8 cellular contexts compared by ENCODE assay signal in the genomic region with DNA sequence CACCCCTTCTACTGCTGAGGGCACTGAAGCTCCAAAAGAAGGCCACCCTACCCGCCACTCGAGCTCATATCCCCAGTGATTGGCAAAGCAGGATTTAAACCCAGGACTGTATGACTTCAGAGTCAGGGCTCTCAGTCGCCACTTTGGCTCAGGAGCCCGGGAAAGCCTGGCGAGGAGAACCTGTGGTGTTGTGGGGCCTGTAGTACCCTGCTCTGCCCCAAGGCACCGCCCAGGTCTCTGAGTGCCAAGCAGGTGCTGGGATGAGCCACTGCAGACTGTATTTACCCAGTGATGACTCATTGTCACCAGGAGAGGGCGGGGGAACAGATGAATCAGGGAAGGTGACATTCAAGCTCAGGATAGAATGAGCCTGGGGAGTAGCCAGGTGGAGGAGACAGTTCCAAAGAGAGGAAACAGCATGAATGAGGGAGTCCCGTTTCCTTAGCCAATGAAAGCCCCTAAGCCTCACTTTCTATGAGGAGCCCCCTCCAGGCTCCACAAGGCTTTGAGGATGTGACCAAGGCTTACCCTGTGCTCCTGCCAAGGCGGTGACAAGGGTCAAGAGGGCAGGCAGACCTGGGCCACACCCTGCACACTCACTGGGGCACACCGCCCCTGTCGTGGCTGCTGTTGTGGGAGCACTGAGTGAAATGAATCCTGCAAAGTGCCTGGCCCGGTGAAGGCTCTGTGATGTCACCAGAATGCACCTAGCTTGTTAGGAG. TPM values are rescaled to one million over a fixed set of nuclear protein-coding genes. Genes with fewer than 3 reads are reported as not detected.
DNase-seq lines count a peak whose midpoint lies in the region; ATAC-seq and TF ChIP-seq lines count a peak whose summit lies in the region.

No MANE protein-coding gene starts in this region.

- peak overlapping the region; percentile 84 for H3K27ac ChIP-seq in naive thymus-derived CD4-positive, alpha-beta T cell (ENCODE audit: low read depth, low read length)

- intact Hi-C loops in Calu3 (cut with micrococcal nuclease; ENCODE audit: unreplicated experiment): loop anchor here (2.0 kb wide), 1 partner anchor 23 kb away; no protein-coding TSS in a partner anchor
- intact Hi-C loops in naive thymus-derived CD4-positive, alpha-beta T cell (cut with micrococcal nuclease): loop anchor here (1.0 to 5.0 kb wide), 9 partner anchors 10 to 162 kb away; no protein-coding TSS in a partner anchor

- H3K4me3 ChIP-seq in naive thymus-derived CD4-positive, alpha-beta T cell (ENCODE audit: low read length): peak overlapping the region; percentile 41

- peak; percentile 94 for ATAC-seq in effector memory CD8-positive, alpha-beta T cell (replicated peaks)
- ATAC-seq in naive thymus-derived CD4-positive, alpha-beta T cell: peak; percentile 93
- no peak for ATAC-seq in GM18858 (IDR thresholded peaks at IDR 0.05; ENCODE audit: unreplicated experiment)

- peak overlapping the region; percentile 57 for H3K4me3 Mint-ChIP-seq in Calu3 (ENCODE audit: low read depth, unreplicated experiment)
- H3K4me3 Mint-ChIP-seq in HFFc6: no peak overlapping the region
- peak overlapping the region; percentile 56 to 67 for H3K4me3 Mint-ChIP-seq in effector memory CD8-positive, alpha-beta T cell
- H3K4me3 Mint-ChIP-seq in naive thymus-derived CD4-positive, alpha-beta T cell: peak overlapping the region; percentile 74 to 92 (median 82)
- peak overlapping the region; percentile 65 for H3K4me3 Mint-ChIP-seq in stimulated activated naive CD8-positive, alpha-beta T cell treated with anti-CD3 and anti-CD28 coated beads, Interleukin-15, Interleukin-2, amounts not matched to agents 100 ng/mL and 50 ng/mL, for 24 hours

- no peaks in the 10 kb centered on the region for H3K27me3 ChIP-seq in naive thymus-derived CD4-positive, alpha-beta T cell (ENCODE audit: control insufficient read depth in 2 of 2, insufficient read depth in 2 of 2, low read length in 2 of 2)

- no peaks in the 10 kb centered on the region for H3K27me3 Mint-ChIP-seq in Calu3 (ENCODE audit: unreplicated experiment)
- no peaks in the 10 kb centered on the region; the same call in 1 of the 2 replicates for H3K27me3 Mint-ChIP-seq in HFFc6 (ENCODE audit: insufficient read depth)
- H3K27me3 Mint-ChIP-seq in effector memory CD8-positive, alpha-beta T cell: no peaks in the 10 kb centered on the region
- H3K27me3 Mint-ChIP-seq in naive thymus-derived CD4-positive, alpha-beta T cell: no peaks in the 10 kb centered on the region
- no peaks in the 10 kb centered on the region for H3K27me3 Mint-ChIP-seq in stimulated activated naive CD8-positive, alpha-beta T cell treated with anti-CD3 and anti-CD28 coated beads, Interleukin-15, Interleukin-2, amounts not matched to agents 100 ng/mL and 50 ng/mL, for 24 hours

- no peaks in the 10 kb centered on the region for H3K9me3 ChIP-seq in naive thymus-derived CD4-positive, alpha-beta T cell (ENCODE audit: control insufficient read depth in 2 of 3, low read length in 3 of 3)

- POLR2A ChIA-PET in naive thymus-derived CD4-positive, alpha-beta T cell (lab: Charles Lee): interaction anchor here (0.9 to 61.3 kb wide), 9 partner anchors 8 to 171 kb away, joined by 3 to 1719 read pairs (median 8); partner anchors contain the start of genes EEIG1, NAIF1 and SLC25A25

- peak; percentile 87 for DNase-seq in Calu3
- no peak for DNase-seq in HFFc6
- peak; percentile 96 for DNase-seq in NCI-H2171 (lab: John Stamatoyannopoulos, UW)
- peak; percentile 81 for DNase-seq in activated CD4-positive, alpha-beta T cell treated with anti-CD3 and anti-CD28 coated beads, Interleukin-2, amount 50 U/mL, for 1 hour
- DNase-seq in effector memory CD8-positive, alpha-beta T cell: peak; percentile 58 to 68 (median 64)
- peak in 8 of 9 donors; percentile 64 to 86 (median 70) for DNase-seq in naive thymus-derived CD4-positive, alpha-beta T cell

- peak; percentile 60 for TF ChIP-seq CTCF in Calu3 (IDR thresholded peaks at IDR 0.05; ENCODE audit: unreplicated experiment)
- TF ChIP-seq CTCF in HFFc6 (IDR thresholded peaks at IDR 0.05): peak; percentile 52

- H3K9me3 Mint-ChIP-seq in Calu3 (ENCODE audit: low read depth, unreplicated experiment) (no peaks in the 10 kb centered on the region), HFFc6 (no peaks in the 10 kb centered on the region)
- H3K9me3 Mint-ChIP-seq in effector memory CD8-positive, alpha-beta T cell: no peaks in the 10 kb centered on the region
- peaks cover 0 to 3% (median 0%) of the 10 kb centered on the region in 11 donors for H3K9me3 Mint-ChIP-seq in naive thymus-derived CD4-positive, alpha-beta T cell
- H3K9me3 Mint-ChIP-seq in stimulated activated naive CD8-positive, alpha-beta T cell treated with anti-CD3 and anti-CD28 coated beads, Interleukin-15, Interleukin-2, amounts not matched to agents 100 ng/mL and 50 ng/mL, for 24 hours: no peaks in the 10 kb centered on the region

- H3K36me3 Mint-ChIP-seq in Calu3 (ENCODE audit: insufficient read depth, unreplicated experiment) (peaks cover 29% of the 10 kb centered on the region), HFFc6 (ENCODE audit: low read depth) (peaks cover 8% of the 10 kb centered on the region)
- H3K36me3 Mint-ChIP-seq in effector memory CD8-positive, alpha-beta T cell (ENCODE audit: insufficient read depth): peaks cover 67% of the 10 kb centered on the region
- peaks cover 0 to 34% (median 14%) of the 10 kb centered on the region in 5 donors for H3K36me3 Mint-ChIP-seq in naive thymus-derived CD4-positive, alpha-beta T cell
- peaks cover 9% of the 10 kb centered on the region for H3K36me3 Mint-ChIP-seq in stimulated activated naive CD8-positive, alpha-beta T cell treated with anti-CD3 and anti-CD28 coated beads, Interleukin-15, Interleukin-2, amounts not matched to agents 100 ng/mL and 50 ng/mL, for 24 hours (ENCODE audit: low read depth)

- peaks cover under 1 to 45% (median 4%) of the 10 kb centered on the region in 3 experiments for H3K36me3 ChIP-seq in naive thymus-derived CD4-positive, alpha-beta T cell (ENCODE audit: control insufficient read depth in 2 of 3, insufficient read depth in 3 of 3, low read length in 3 of 3)

- BruUV-seq in Calu3 (replicated peaks; lab: Mats Ljungman, UMichigan): no TSS peak

- peaks cover 72 to 91% of the 10 kb centered on the region in 2 donors for H3K4me1 ChIP-seq in naive thymus-derived CD4-positive, alpha-beta T cell (ENCODE audit: control insufficient read depth in 2 of 2, insufficient read depth in 2 of 2, low read length in 2 of 2)

- H3K4me1 Mint-ChIP-seq in Calu3 (ENCODE audit: low read depth, unreplicated experiment): peaks cover 47% of the 10 kb centered on the region
- peaks cover 13% of the 10 kb centered on the region for H3K4me1 Mint-ChIP-seq in HFFc6 (ENCODE audit: low read depth)
- H3K4me1 Mint-ChIP-seq in effector memory CD8-positive, alpha-beta T cell (ENCODE audit: low read depth in 2 of 2): peaks cover 41 to 59% of the 10 kb centered on the region in 2 donors
- H3K4me1 Mint-ChIP-seq in naive thymus-derived CD4-positive, alpha-beta T cell: peaks cover 65 to 96% (median 84%) of the 10 kb centered on the region in 7 donors
- H3K4me1 Mint-ChIP-seq in stimulated activated naive CD8-positive, alpha-beta T cell treated with anti-CD3 and anti-CD28 coated beads, Interleukin-15, Interleukin-2, amounts not matched to agents 100 ng/mL and 50 ng/mL, for 24 hours (ENCODE audit: low read depth): peaks cover 92% of the 10 kb centered on the region

- H3K27ac Mint-ChIP-seq in Calu3 (ENCODE audit: unreplicated experiment) (peak overlapping the region; percentile 85), HFFc6 (no peak overlapping the region)
- peak overlapping the region; percentile 30 to 85 for H3K27ac Mint-ChIP-seq in effector memory CD8-positive, alpha-beta T cell
- H3K27ac Mint-ChIP-seq in naive thymus-derived CD4-positive, alpha-beta T cell: peak overlapping the region; percentile 66 to 98 (median 93)
- H3K27ac Mint-ChIP-seq in stimulated activated naive CD8-positive, alpha-beta T cell treated with anti-CD3 and anti-CD28 coated beads, Interleukin-15, Interleukin-2, amounts not matched to agents 100 ng/mL and 50 ng/mL, for 24 hours: peak overlapping the region; percentile 95

- CTCF ChIA-PET in Calu3 (lab: Charles Lee): interaction anchor here (0.6 to 2.5 kb wide), 10 partner anchors 10 to 162 kb away, joined by 3 to 16 read pairs (median 4); no protein-coding TSS in a partner anchor
- CTCF ChIA-PET in naive thymus-derived CD4-positive, alpha-beta T cell (lab: Charles Lee): interaction anchor here (0.6 to 13.2 kb wide), 19 partner anchors 9 to 170 kb away, joined by 3 to 253 read pairs (median 4); partner anchors contain the start of gene CDK9

RNA-seq across cellular contexts. Expression of gene DPM2, which starts 17.8 kb away (rescaled TPM):
- total RNA-seq in Calu3 (2022): 31.5 and 39.9 TPM in 2 replicates
- total RNA-seq in HFFc6 (2021; fragmentation: NEBNext Ultra II Directional; extraction: Animal tissue kit (Norgen Biotek cat#: 25700)): 10 to 100 TPM; 42.5 to 49.6 (median 47.1) TPM
- 10 to 100 TPM; 29.1 to 84.4 (median 56.8) TPM for total RNA-seq in naive thymus-derived CD4-positive, alpha-beta T cell
- polyA plus RNA-seq in naive thymus-derived CD4-positive, alpha-beta T cell: 10 to 100 TPM; 29.3 to 39.5 TPM

RNA-seq across cellular contexts. Expression of gene PIP5KL1, which starts 24.9 kb away (rescaled TPM):
- 0.17 and 1.1 TPM in 2 replicates for total RNA-seq in Calu3 (2022)
- total RNA-seq in HFFc6 (2021; fragmentation: NEBNext Ultra II Directional; extraction: Animal tissue kit (Norgen Biotek cat#: 25700)): 1 to 10 TPM; 1.7 to 3.1 (median 2.1) TPM
- 1 to 10 TPM; 1.4 to 2.9 (median 2.1) TPM for total RNA-seq in naive thymus-derived CD4-positive, alpha-beta T cell
- polyA plus RNA-seq in naive thymus-derived CD4-positive, alpha-beta T cell: under 1 TPM in 1 of 2 donors, not detected in 1; 0.17 TPM

RNA-seq across cellular contexts. Expression of gene EEIG1, which starts 25.3 kb away (rescaled TPM):
- 80.7 and 84.6 TPM in 2 replicates for total RNA-seq in Calu3 (2022)
- 10 to 100 TPM; 26.7 to 35.4 (median 29.3) TPM for total RNA-seq in HFFc6 (2021; fragmentation: NEBNext Ultra II Directional; extraction: Animal tissue kit (Norgen Biotek cat#: 25700))
- total RNA-seq in naive thymus-derived CD4-positive, alpha-beta T cell: 100 to 1,000 TPM; 252 to 664 (median 347) TPM
- polyA plus RNA-seq in naive thymus-derived CD4-positive, alpha-beta T cell: 100 to 1,000 TPM; 124 to 297 TPM

RNA-seq across cellular contexts. Expression of gene ST6GALNAC4, which starts 38.6 kb away (rescaled TPM):
- 11.8 and 12.8 TPM in 2 replicates for total RNA-seq in Calu3 (2022)
- total RNA-seq in HFFc6 (2021; fragmentation: NEBNext Ultra II Directional; extraction: Animal tissue kit (Norgen Biotek cat#: 25700)): 10 to 100 TPM; 22.9 to 33.4 (median 27.7) TPM
- 10 to 100 TPM; 28.0 to 51.0 (median 36.1) TPM for total RNA-seq in naive thymus-derived CD4-positive, alpha-beta T cell
- 10 to 100 TPM; 20.0 to 21.7 TPM for polyA plus RNA-seq in naive thymus-derived CD4-positive, alpha-beta T cell

RNA-seq across cellular contexts. Expression of gene ST6GALNAC6, which starts 56.1 kb away (rescaled TPM):
- total RNA-seq in Calu3 (2022): 9.1 and 12.1 TPM in 2 replicates
- total RNA-seq in HFFc6 (2021; fragmentation: NEBNext Ultra II Directional; extraction: Animal tissue kit (Norgen Biotek cat#: 25700)): 10 to 100 TPM; 29.3 to 40.6 (median 34.2) TPM
- 100 to 1,000 TPM in 3 of 5 experiments, 10 to 100 TPM in 2; 63.0 to 125 (median 107) TPM for total RNA-seq in naive thymus-derived CD4-positive, alpha-beta T cell
- 10 to 100 TPM; 28.3 to 34.5 TPM for polyA plus RNA-seq in naive thymus-derived CD4-positive, alpha-beta T cell
